In genomic region chr15:49042165-49042564, GRCh38 we compare ENCODE assay signal across 2 cellular contexts.
TF ChIP-seq lines count a peak whose summit lies in the region.

No MANE protein-coding gene starts in this region.

TF ChIP-seq in GM12891, 5 proteins besides CTCF, POLR2A, EP300 and RAD21:
- TF ChIP-seq PAX5 (IDR thresholded peaks at IDR 0.05; ENCODE audit: insufficient read depth, low read length, severe bottlenecking) (no peak), SPI1 (IDR thresholded peaks at IDR 0.05; ENCODE audit: low read depth, low read length) (no peak), POU2F2 (IDR thresholded peaks at IDR 0.05; ENCODE audit: low read depth, low read length) (no peak), TAF1 (IDR thresholded peaks at IDR 0.05; ENCODE audit: low read depth, low read length) (no peak), POLR2AphosphoS5 (IDR thresholded peaks at IDR 0.05; ENCODE audit: low read depth, low read length) (no peak)

TF ChIP-seq in GM23338, 12 proteins besides CTCF, POLR2A, EP300 and RAD21 (continued from another document):
- TF ChIP-seq ZNF462 (CRISPR knock-in tag; IDR thresholded peaks at IDR 0.05) (no peak), ZNF331 (CRISPR knock-in tag; IDR thresholded peaks at IDR 0.05; ENCODE audit: low read depth) (no peak), CREB1 (CRISPR knock-in tag; IDR thresholded peaks at IDR 0.05; ENCODE audit: low read depth) (no peak), STAT1 (IDR thresholded peaks at IDR 0.05; ENCODE audit: unreplicated experiment) (no peak)
